In the genomic region with DNA sequence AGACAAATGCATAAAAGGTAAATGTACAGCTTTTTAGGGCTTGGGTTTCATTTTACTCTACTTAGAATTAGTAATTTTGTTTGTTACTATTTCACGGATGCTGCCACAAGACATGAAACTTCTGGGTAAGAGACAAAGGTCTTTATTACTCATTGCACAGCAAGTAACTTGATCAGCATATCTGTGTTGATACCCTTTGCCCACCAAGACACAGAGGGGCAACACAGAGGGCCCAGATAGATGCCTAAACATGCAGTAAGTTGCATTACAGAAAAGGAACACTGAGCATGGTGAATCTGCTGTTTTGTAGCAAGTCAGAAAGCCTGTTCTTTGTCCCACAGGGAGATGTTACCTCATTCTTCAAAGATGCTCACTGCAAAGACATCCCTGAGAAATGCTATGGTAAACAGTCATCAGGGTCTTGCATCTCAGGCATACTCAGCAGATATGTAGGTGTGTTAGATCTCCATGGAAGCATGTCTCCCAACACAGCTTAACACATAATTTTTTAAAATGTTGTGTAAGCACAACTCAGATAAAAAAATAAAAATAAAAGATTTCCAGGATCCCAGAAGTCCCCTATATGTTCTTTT, we compare ENCODE assay signal across 13 cellular contexts. TPM values are rescaled to one million over a fixed set of nuclear protein-coding genes. Genes with fewer than 3 reads are reported as not detected.
A peak's percentile ranks its signal among the peaks of the same experiment; 100 is the strongest.
DNase-seq lines count a peak whose midpoint lies in the region; ATAC-seq, FAIRE-seq and TF ChIP-seq lines count a peak whose summit lies in the region.
"Had no signal": no experiment of that assay in that cellular context is flagged by ENCODE, and none has a peak within 500 bp of the region (broad histone marks: within the 10 kb centered on the region; RNA-seq: fewer than 3 reads in every experiment).

No MANE protein-coding gene starts in this region.

- no TSS peak for BruUV-seq in GM12878 (replicated peaks; lab: Mats Ljungman, UMichigan)

- no peaks in the 10 kb centered on the region for H4K20me1 ChIP-seq in GM12878 (ENCODE audit: control insufficient read depth, insufficient read depth)
- no peaks in the 10 kb centered on the region for H4K20me1 ChIP-seq in osteoblast (ENCODE audit: insufficient read depth, low read length)

- no peak for DNase-seq in GM12878 (ENCODE audit: low read depth, low spot score)
- no peak for DNase-seq in osteoblast (ENCODE audit: insufficient read length, low spot score, missing footprints)
- no peak for DNase-seq in NCI-H2196 (lab: John Stamatoyannopoulos, UW; ENCODE audit: unreplicated experiment)
- DNase-seq in mucosa of gallbladder (ENCODE audit: low spot score) = no peak
- DNase-seq: activated CD4-positive, alpha-beta T cell treated with anti-CD3 and anti-CD28 coated beads, Interleukin-2, amount 50 U/mL, for 48 hours; activated naive CD4-positive, alpha-beta T cell treated with Interleukin-2 at 50 U/mL for 16 hours; midbrain had no signal

- no peak overlapping the region for H2AFZ ChIP-seq in GM12878 (ENCODE audit: control insufficient read depth, low read depth, low read length)
- H2AFZ ChIP-seq in osteoblast (ENCODE audit: low read length) = peak overlapping the region; percentile 19

- H3K79me2 ChIP-seq in GM12878 (ENCODE audit: control insufficient read depth, insufficient read depth, low read length) (no peaks in the 10 kb centered on the region), osteoblast (ENCODE audit: insufficient read depth, low read length) (peaks cover 22% of the 10 kb centered on the region)

- no peak overlapping the region for H3K27ac ChIP-seq in GM12878 (ENCODE audit: control insufficient read depth, insufficient read depth)
- peak overlapping the region; percentile 38 for H3K27ac ChIP-seq in osteoblast (ENCODE audit: low read depth, low read length)

- no peak for FAIRE-seq in GM12878 (lab: Jason Lieb, UNC)
- FAIRE-seq: H1, HTR-8/SVneo had no signal

- CTCF ChIA-PET in GM12878 (lab: Yijun Ruan, JAX) = no interaction called here

- H3K9me3 ChIP-seq in GM12878 (replicated peaks; ENCODE audit: control insufficient read depth, insufficient read depth, low read length) (no peaks in the 10 kb centered on the region), osteoblast (ENCODE audit: low read depth, low read length) (no peaks in the 10 kb centered on the region)

- SMC1A ChIA-PET in GM12878 (lab: Charles Lee; ENCODE audit: uncharacterized antibody, unreplicated experiment) = no interaction called here

- in situ Hi-C loops in GM12878 (cut with MboI) = no loop called here

- WGBS in GM12878 (ENCODE audit: insufficient coverage, insufficient replicate concordance, low lambda C conversion rate, missing lambda C conversion rate) = 0% methylated on average over 1 of the region's 1 CpG

- RAD21 ChIA-PET in GM12878 (lab: Charles Lee; ENCODE audit: unreplicated experiment) = no interaction called here

- H3K4me1 ChIP-seq in GM12878 (ENCODE audit: control insufficient read depth, insufficient read depth, low read length) = no peaks in the 10 kb centered on the region
- peaks cover 15% of the 10 kb centered on the region for H3K4me1 ChIP-seq in osteoblast (ENCODE audit: insufficient read depth, low read length)

- no peak for TF ChIP-seq EP300 in GM12878 (IDR thresholded peaks at IDR 0.05; ENCODE audit: borderline replicate concordance in 1 of 2, control insufficient read depth in 1 of 2, low read depth in 2 of 2, low read length in 2 of 2)

- no peaks in the 10 kb centered on the region for H3K36me3 ChIP-seq in GM12878 (ENCODE audit: control insufficient read depth in 2 of 2, insufficient read depth in 2 of 2, low read length in 1 of 2)
- H3K36me3 ChIP-seq in osteoblast (ENCODE audit: insufficient read depth, low read length) = no peaks in the 10 kb centered on the region

- H3K4me2 ChIP-seq in GM12878 (ENCODE audit: control insufficient read depth, insufficient read depth) = no peak overlapping the region
- H3K4me2 ChIP-seq in osteoblast (ENCODE audit: insufficient read depth, low read length) = no peak overlapping the region

- no peak for TF ChIP-seq POLR2A in GM12878 (IDR thresholded peaks at IDR 0.05; ENCODE audit: low read depth, low read length)

- H3K4me3 ChIP-seq in GM12878 (no peak overlapping the region), osteoblast (ENCODE audit: insufficient read depth, low read length) (no peak overlapping the region)

- intact Hi-C loops in GM12878 (cut with micrococcal nuclease; ENCODE audit: unreplicated experiment) = no loop called here

- TF ChIP-seq RAD21 in GM12878 (IDR thresholded peaks at IDR 0.05; ENCODE audit: insufficient read depth, low read depth, low read length) = no peak

- TF ChIP-seq CTCF in GM12878 (IDR thresholded peaks at IDR 0.05 in 2 of 3, conservative IDR thresholded peaks at IDR 0.05 in 1 of 3; ENCODE audit: control insufficient read depth in 2 of 3, extremely low read depth in 1 of 3, insufficient read depth in 1 of 3, low read depth in 3 of 3, low read length in 3 of 3) = no peak
- no peak for TF ChIP-seq CTCF in osteoblast (IDR thresholded peaks at IDR 0.05; ENCODE audit: extremely low read depth, low read depth, low read length)

- no peaks in the 10 kb centered on the region; a peak in 1 of 4 replicates for H3K27me3 ChIP-seq in GM12878 (replicated peaks in 1 of 2; ENCODE audit: control insufficient read depth in 2 of 2, insufficient read depth in 2 of 2, low read length in 1 of 2)
- no peaks in the 10 kb centered on the region for H3K27me3 ChIP-seq in osteoblast (ENCODE audit: insufficient read depth, low read length)

- no peak overlapping the region for H3K9ac ChIP-seq in GM12878 (ENCODE audit: control insufficient read depth, insufficient read depth, low read length)

- POLR2A ChIA-PET in GM12878 (lab: Charles Lee) = no interaction called here

- peak; percentile 34 for ATAC-seq in GM18498 (IDR thresholded peaks at IDR 0.05; ENCODE audit: unreplicated experiment)
- peak; percentile 39 for ATAC-seq in HG02885 (IDR thresholded peaks at IDR 0.05; ENCODE audit: poor library complexity, unreplicated experiment)
- ATAC-seq in GM12878 = peak; percentile 44; the same call in 2 of the 3 replicates
- ATAC-seq in GM21619 (IDR thresholded peaks at IDR 0.05; ENCODE audit: unreplicated experiment) = no peak
- ATAC-seq in GM18520 (IDR thresholded peaks at IDR 0.05; ENCODE audit: unreplicated experiment) = no peak

TF ChIP-seq in GM12878, 131 proteins besides CTCF, POLR2A, EP300 and RAD21 (continues in another document):
- no peak for TF ChIP-seq CREM (IDR thresholded peaks at IDR 0.05; ENCODE audit: low read depth)
- TF ChIP-seq CBX5 (IDR thresholded peaks at IDR 0.05; ENCODE audit: low read depth) = no peak
- TF ChIP-seq GABPA (IDR thresholded peaks at IDR 0.05; ENCODE audit: low read depth) = no peak
- no peak for TF ChIP-seq ETV6 (conservative IDR thresholded peaks at IDR 0.05 in 1 of 2, IDR thresholded peaks at IDR 0.05 in 1 of 2; ENCODE audit: borderline replicate concordance in 1 of 2, low read depth in 1 of 2)
- TF ChIP-seq CHD2 (IDR thresholded peaks at IDR 0.05; ENCODE audit: borderline replicate concordance, low read depth, low read length) = no peak
- no peak for TF ChIP-seq ZBTB4 (CRISPR knock-in tag; IDR thresholded peaks at IDR 0.05)
- TF ChIP-seq LARP7 (IDR thresholded peaks at IDR 0.05) = no peak
- no peak for TF ChIP-seq NR2F1 (conservative IDR thresholded peaks at IDR 0.05)
- TF ChIP-seq SRF (IDR thresholded peaks at IDR 0.05; ENCODE audit: low read depth in 2 of 2, low read length in 2 of 2) = no peak
- TF ChIP-seq TCF3 (IDR thresholded peaks at IDR 0.05; ENCODE audit: borderline replicate concordance, insufficient read depth, low read depth, low read length) = no peak

RNA-seq across cellular contexts. Expression of gene ITGA2, which starts 10.3 kb away (rescaled TPM):
- not detected in 2 replicates for total RNA-seq in GM12878 (2013; cell fraction: nucleolus; rRNA removed)
- total RNA-seq in GM12878 (2014; rRNA removed) (not detected in 2 replicates), GM12878 (2014; rRNA removed; fragmentation: Illumina TruSeq; extraction: Trizol) (not detected in 2 replicates), GM12878 (2021) (0.13 TPM in 2 replicates), osteoblast (2.7 and 2.9 TPM in 2 replicates), mucosa of gallbladder (13.0 TPM)
- 0.07 TPM for polyA plus RNA-seq in GM12878 (2011; ENCODE audit: low read depth)
- polyA plus RNA-seq in GM12878 (2011; rRNA removed) (0.01 TPM in 1 of 2 replicates, not detected in the other), GM12878 (2014; fragmentation: Illumina TruSeq; extraction: Trizol) (not detected in 2 replicates), GM12878 (2014; fragmentation: Nextera tagmentation; extraction: Ambion mirVana) (under 1 TPM in 1 of 2 experiments, not detected in 1; under 0.01 TPM), GM12878 (2014; rRNA removed) (0.04 TPM in 1 of 2 replicates, not detected in the other), GM12878 (2016; fragmentation: Nextera tagmentation; extraction: Ambion mirVana) (not detected)
- under 0.01 TPM in 1 of 2 replicates, not detected in the other for polyA plus RNA-seq in GM12878 (2011; cell fraction: cytosol; rRNA removed)
- polyA plus RNA-seq in GM12878 (2011; cell fraction: nucleus; rRNA removed) = not detected in 2 replicates
- polyA plus RNA-seq in GM12878 (2012) = 0.04 and 0.07 TPM in 2 replicates
- polyA minus RNA-seq in GM12878 (2011; rRNA and poly(A)+ RNA removed) = not detected in 2 replicates
- polyA minus RNA-seq in GM12878 (2011; cell fraction: cytosol; rRNA and poly(A)+ RNA removed) = not detected in 2 replicates
- not detected in 2 replicates for polyA minus RNA-seq in GM12878 (2011; cell fraction: nucleus; rRNA and poly(A)+ RNA removed)

Comparison
In these comparisons a context has a peak if more than half of its experiments do, and no peak if none do; other contexts are left out.
1. ATAC-seq: peak in GM18498 (single experiment), HG02885 (single experiment) and GM12878 (single experiment); none in GM21619 (single experiment) and GM18520 (single experiment).